8 cellular contexts compared by ENCODE assay signal in genomic region chr17:21029032-21029431, GRCh38. TPM values are rescaled to one million over a fixed set of nuclear protein-coding genes. Genes with fewer than 3 reads are reported as not detected.
DNase-seq lines count a peak whose midpoint lies in the region; ATAC-seq and TF ChIP-seq lines count a peak whose summit lies in the region.

No MANE protein-coding gene starts in this region.

- intact Hi-C loops in psoas muscle (cut with DNase I) = no loop called here

- H3K27ac ChIP-seq in epithelial cell of prostate (peak overlapping the region; percentile 56), psoas muscle (peak overlapping the region; percentile 61)

- peak; percentile 63 for DNase-seq in EL
- DNase-seq in T1000 (lab: John Stamatoyannopoulos, UW) = peak; percentile 9
- peak; percentile 70 for DNase-seq in epithelial cell of prostate (ENCODE audit: low read depth, low spot score)
- DNase-seq in psoas muscle = peak; percentile 69 to 81
- no peak for DNase-seq in NCI-H524 treated with DMSO at 0.1 percent for 48 hours (lab: John Stamatoyannopoulos, UW)
- no peak for DNase-seq in SKM-1 treated with dmso at 0.1 percent for 144 hours (lab: John Stamatoyannopoulos, UW; ENCODE audit: unreplicated experiment)

- peak; percentile 69 to 82 (median 80) for ATAC-seq in psoas muscle
- no peak for ATAC-seq in HG02852 (IDR thresholded peaks at IDR 0.05; ENCODE audit: unreplicated experiment)
- ATAC-seq in HG03025 (IDR thresholded peaks at IDR 0.05; ENCODE audit: low FRiP score, unreplicated experiment) = no peak

- peaks cover 0 to 45% of the 10 kb centered on the region in 2 donors for H3K36me3 ChIP-seq in psoas muscle (ENCODE audit: insufficient read depth in 1 of 2, low read depth in 1 of 2)

- no peak overlapping the region for H3K4me3 ChIP-seq in psoas muscle

- peaks cover 80% of the 10 kb centered on the region for H3K4me1 ChIP-seq in psoas muscle

- no peak for TF ChIP-seq CTCF in psoas muscle (IDR thresholded peaks at IDR 0.05)

- H3K9me3 ChIP-seq in psoas muscle = no peaks in the 10 kb centered on the region

- WGBS in psoas muscle, 3 donors = 36 to 55% (median 37%) methylated on average over 7 of the region's 7 CpGs

- H3K27me3 ChIP-seq in psoas muscle (ENCODE audit: insufficient read depth in 3 of 3, low read length in 2 of 3) = no peaks in the 10 kb centered on the region

RNA-seq across cellular contexts. Expression of gene USP22, which starts 13.8 kb away (rescaled TPM):
- 100 to 1,000 TPM; 150 to 287 (median 183) TPM for total RNA-seq in psoas muscle
- polyA plus RNA-seq in psoas muscle = 10 to 100 TPM; 46.4 to 80.5 (median 76.5) TPM

Comparison
In these comparisons a context has a peak if more than half of its experiments do, and no peak if none do; other contexts are left out.
1. DNase-seq: peak in EL (single experiment), T1000 (single experiment), epithelial cell of prostate (single experiment) and psoas muscle (2 of 2); none in NCI-H524 treated with DMSO at 0.1 percent for 48 hours (single experiment) and SKM-1 treated with dmso at 0.1 percent for 144 hours (single experiment).
2. ATAC-seq: peak in psoas muscle (4 of 4); none in HG02852 (single experiment) and HG03025 (single experiment).